8 cellular contexts compared by ENCODE assay signal in the genomic region with DNA sequence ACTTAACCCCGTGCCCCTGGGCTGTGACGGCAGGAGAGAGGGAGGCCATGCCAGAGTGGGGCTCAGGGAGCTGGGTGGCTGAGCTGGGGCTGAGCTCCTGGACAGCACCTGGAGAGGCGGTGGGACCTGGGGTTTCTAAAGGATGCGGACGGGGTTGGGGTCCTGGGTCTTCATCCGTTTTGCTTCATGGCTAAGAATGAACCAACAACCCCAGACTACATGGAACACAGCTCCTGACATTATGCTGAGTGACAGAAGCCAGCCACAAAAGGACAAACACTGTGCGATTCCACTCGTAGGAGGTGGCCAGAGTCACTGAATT.
DNase-seq lines count a peak whose midpoint lies in the region; ATAC-seq, FAIRE-seq and TF ChIP-seq lines count a peak whose summit lies in the region.

No MANE protein-coding gene starts in this region.

- H3K27ac ChIP-seq in VCaP (peak overlapping the region; percentile 83), keratinocyte (ENCODE audit: control insufficient read depth, insufficient read depth, low read length) (no peak overlapping the region)

- H3K4me3 ChIP-seq in Caco-2 (ENCODE audit: low read depth, low read length) (no peak overlapping the region), keratinocyte (ENCODE audit: control insufficient read depth in 2 of 3, extremely low read depth in 1 of 3, insufficient read depth in 2 of 3, low read depth in 1 of 3, low read length in 3 of 3) (no peak overlapping the region), skeletal muscle satellite cell (ENCODE audit: low read length) (no peak overlapping the region)

- no peaks in the 10 kb centered on the region for H3K27me3 ChIP-seq in Caco-2 (replicated peaks; ENCODE audit: control insufficient read depth, insufficient read depth, low read length)
- no peaks in the 10 kb centered on the region for H3K27me3 ChIP-seq in keratinocyte (ENCODE audit: control insufficient read depth, extremely low read depth, insufficient read depth, low read length)
- no peaks in the 10 kb centered on the region for H3K27me3 ChIP-seq in skeletal muscle satellite cell (ENCODE audit: control insufficient read depth, insufficient read depth, low read length)

- DNase-seq in Caco-2 (no peak), keratinocyte (ENCODE audit: low read depth, low spot score) (no peak), erythroblast (lab: John Stamatoyannopoulos, UW) (no peak), SKM-1 treated with dmso at 0.1 percent for 144 hours (lab: John Stamatoyannopoulos, UW; ENCODE audit: unreplicated experiment) (no peak)

- intact Hi-C loops in Caco-2 (cut with micrococcal nuclease; ENCODE audit: unreplicated experiment), result no loop called here

- CTCF ChIA-PET in Caco-2 (lab: Charles Lee), result no interaction called here

- H3K4me2 ChIP-seq in keratinocyte (ENCODE audit: control insufficient read depth, extremely low read depth, insufficient read depth, low read depth, low read length), result peak overlapping the region; percentile 45
- H3K4me2 ChIP-seq in skeletal muscle satellite cell (ENCODE audit: low read length), result peak overlapping the region; percentile 69

- H3K4me3 Mint-ChIP-seq in Caco-2 (ENCODE audit: unreplicated experiment), result no peak overlapping the region

- peaks cover 16% of the 10 kb centered on the region for H4K20me1 ChIP-seq in keratinocyte (ENCODE audit: control insufficient read depth, extremely low read depth, insufficient read depth, low read length)

- H3K4me1 ChIP-seq in Caco-2 (peaks cover 6% of the 10 kb centered on the region), keratinocyte (ENCODE audit: control insufficient read depth, extremely low read depth, insufficient read depth, low read length) (peaks cover 51% of the 10 kb centered on the region), skeletal muscle satellite cell (ENCODE audit: control insufficient read depth, insufficient read depth, low read length) (peaks cover 61% of the 10 kb centered on the region)

- TF ChIP-seq POLR2A in erythroblast (IDR thresholded peaks at IDR 0.05; ENCODE audit: low read length), result no peak

- no peak for ATAC-seq in HG03571 (IDR thresholded peaks at IDR 0.05; ENCODE audit: unreplicated experiment)
- ATAC-seq in HG02642 (IDR thresholded peaks at IDR 0.05; ENCODE audit: poor library complexity, unreplicated experiment), result no peak

- peaks cover 22% of the 10 kb centered on the region for H3K36me3 Mint-ChIP-seq in Caco-2 (ENCODE audit: insufficient read depth, unreplicated experiment)

- no peaks in the 10 kb centered on the region for H3K9me3 Mint-ChIP-seq in Caco-2 (ENCODE audit: unreplicated experiment)

- H2AFZ ChIP-seq in keratinocyte (ENCODE audit: control insufficient read depth, low read length), result no peak overlapping the region

- TF ChIP-seq CTCF in Caco-2 (IDR thresholded peaks at IDR 0.05; ENCODE audit: insufficient read depth in 1 of 2, low read depth in 1 of 2, low read length in 1 of 2, severe bottlenecking in 1 of 2, unreplicated experiment in 1 of 2) (no peak), VCaP (conservative IDR thresholded peaks at IDR 0.05) (no peak), keratinocyte (optimal IDR thresholded peaks at IDR 0.05 in 1 of 3, IDR thresholded peaks at IDR 0.05 in 1 of 3, conservative IDR thresholded peaks at IDR 0.05 in 1 of 3; ENCODE audit: extremely low read depth in 1 of 3, insufficient read depth in 2 of 3, low read length in 3 of 3) (no peak)

- no peaks in the 10 kb centered on the region for H3K36me3 ChIP-seq in Caco-2 (ENCODE audit: control insufficient read depth, insufficient read depth, low read length)
- peaks cover 5 to 7% of the 10 kb centered on the region in 2 experiments for H3K36me3 ChIP-seq in keratinocyte (ENCODE audit: control insufficient read depth in 2 of 2, extremely low read depth in 1 of 2, insufficient read depth in 2 of 2, low read length in 2 of 2)
- H3K36me3 ChIP-seq in skeletal muscle satellite cell (ENCODE audit: insufficient read depth, low read length), result no peaks in the 10 kb centered on the region

- H3K9me3 ChIP-seq in Caco-2 (no peaks in the 10 kb centered on the region), keratinocyte (ENCODE audit: control insufficient read depth, low read depth, low read length) (no peaks in the 10 kb centered on the region), skeletal muscle satellite cell (replicated peaks; ENCODE audit: low read length) (no peaks in the 10 kb centered on the region)

- FAIRE-seq in keratinocyte (lab: Jason Lieb, UNC), result no peak

- peaks cover 2% of the 10 kb centered on the region for H3K9me1 ChIP-seq in keratinocyte (ENCODE audit: control insufficient read depth, extremely low read depth, insufficient read depth, low read length)

- H3K27me3 Mint-ChIP-seq in Caco-2 (ENCODE audit: insufficient read depth, unreplicated experiment), result no peaks in the 10 kb centered on the region

- peaks cover 15% of the 10 kb centered on the region for H3K4me1 Mint-ChIP-seq in Caco-2 (ENCODE audit: low read depth, unreplicated experiment)

- H3K9ac ChIP-seq in keratinocyte (ENCODE audit: control insufficient read depth, extremely low read depth, insufficient read depth, low read length) (no peak overlapping the region), skeletal muscle satellite cell (ENCODE audit: low read depth, low read length) (peak overlapping the region; percentile 43)

- dilution Hi-C loops in keratinocyte (cut with MboI; ENCODE audit: extremely low pct_ligation_motif_present, low sequenced_read_pairs), result no loop called here

- H3K27ac Mint-ChIP-seq in Caco-2 (ENCODE audit: unreplicated experiment), result peak overlapping the region; percentile 34

- no TSS peak for BruUV-seq in Caco-2 (replicated peaks; lab: Mats Ljungman, UMichigan)

- peaks cover 81% of the 10 kb centered on the region for H3K79me2 ChIP-seq in keratinocyte (ENCODE audit: control insufficient read depth, insufficient read depth, low read length)

- POLR2A ChIA-PET in Caco-2 (lab: Charles Lee), result no interaction called here
